1 cellular context compared by ENCODE assay signal in the genomic region with DNA sequence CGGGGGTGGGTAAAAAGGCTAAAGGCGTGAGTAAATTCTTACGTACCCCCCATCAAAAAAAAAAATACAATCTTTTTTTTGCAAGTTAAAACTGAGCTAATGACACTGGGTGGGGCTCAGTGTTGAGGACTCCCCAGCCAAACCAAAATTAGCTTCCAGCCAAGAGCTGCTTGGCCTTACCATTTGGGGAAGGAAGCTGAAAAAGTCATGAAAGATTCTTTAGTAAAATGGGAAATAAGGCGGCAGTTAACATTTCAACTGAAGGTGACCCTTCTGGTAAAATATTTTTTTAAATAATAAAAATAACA.
TF ChIP-seq lines count a peak whose summit lies in the region.

No MANE protein-coding gene starts in this region.

TF ChIP-seq in IMR-90, 13 proteins besides CTCF, POLR2A, EP300 and RAD21 (continued from another document):
- no peak for TF ChIP-seq USF2 (IDR thresholded peaks at IDR 0.05; ENCODE audit: low read depth, low read length)
